In genomic region chr4:181234951-181235350, GRCh38 we compare ENCODE assay signal across 14 cellular contexts.
"Had no signal": no experiment of that assay in that cellular context is flagged by ENCODE, and none has a peak within 500 bp of the region (broad histone marks: within the 10 kb centered on the region; RNA-seq: fewer than 3 reads in every experiment).

No MANE protein-coding gene starts in this region.

- DNase-seq: heart right ventricle; islet precursor cell; left ventricle myocardium inferior; naive thymus-derived CD8-positive, alpha-beta T cell; occipital lobe; psoas muscle; stimulated activated CD4-positive, alpha-beta T cell treated with anti-CD3 and anti-CD28 coated beads, Interleukin-12 subunit alpha, Interleukin-12 subunit beta, amount 100 ng/mL, for 4 hours; stimulated activated CD4-positive, alpha-beta T cell treated with anti-CD3 and anti-CD28 coated beads, Interleukin-15, amount 100 ng/mL, for 24 hours; stimulated activated CD4-positive, alpha-beta T cell treated with anti-CD3 and anti-CD28 coated beads, Interleukin-2, amount 100 ng/mL, for 24 hours; stimulated activated CD4-positive, alpha-beta T cell treated with anti-CD3 and anti-CD28 coated beads, Interleukin-4, amount 100 ng/mL, for 1 hour; stimulated activated naive CD4-positive, alpha-beta T cell; tibial artery; trophoblast cell; uterus had no signal
